Comparison of ENCODE assay signal across 2 cellular contexts in genomic region chr2:69734040-69734611, GRCh38.
TF ChIP-seq lines count a peak whose summit lies in the region.

No MANE protein-coding gene starts in this region.

TF ChIP-seq in Ishikawa, 13 proteins besides CTCF, POLR2A, EP300 and RAD21 (continued from another document):
- TF ChIP-seq REST (IDR thresholded peaks at IDR 0.05; ENCODE audit: low read depth) = no peak
- no peak for TF ChIP-seq USF1 (IDR thresholded peaks at IDR 0.05)
- 0 out of 2 replicates have a peak, but pooled peaks have one; percentile 30 for TF ChIP-seq MAX (IDR thresholded peaks at IDR 0.05)
- TF ChIP-seq EGR1 (IDR thresholded peaks at IDR 0.05) = no peak
- TF ChIP-seq CEBPB (IDR thresholded peaks at IDR 0.05) = peak; percentile 74
- no peak for TF ChIP-seq YY1 (IDR thresholded peaks at IDR 0.05; ENCODE audit: low read depth)
- TF ChIP-seq TAF1 (IDR thresholded peaks at IDR 0.05; ENCODE audit: low read depth) = no peak
- peak; percentile 8; the same call in 1 of the 2 replicates for TF ChIP-seq NFIC (IDR thresholded peaks at IDR 0.05)
TF ChIP-seq in Ishikawa: peak in this region for 5.

TF ChIP-seq in GM23338, 12 proteins besides CTCF, POLR2A, EP300 and RAD21 (continued from another document):
- TF ChIP-seq ZNF462 (CRISPR knock-in tag; IDR thresholded peaks at IDR 0.05) (no peak), NANOG (IDR thresholded peaks at IDR 0.05; ENCODE audit: borderline replicate concordance) (no peak), ZNF114 (CRISPR knock-in tag; IDR thresholded peaks at IDR 0.05) (no peak), JUNB (IDR thresholded peaks at IDR 0.05; ENCODE audit: unreplicated experiment) (no peak), STAT1 (IDR thresholded peaks at IDR 0.05; ENCODE audit: unreplicated experiment) (no peak), POLR2AphosphoS5 (IDR thresholded peaks at IDR 0.05; ENCODE audit: low read depth) (no peak)
